24 cellular contexts compared by ENCODE assay signal in genomic region chr1:41872074-41872473, GRCh38.
"Had no signal": no experiment of that assay in that cellular context is flagged by ENCODE, and none has a peak within 500 bp of the region (broad histone marks: within the 10 kb centered on the region; RNA-seq: fewer than 3 reads in every experiment).

No MANE protein-coding gene starts in this region.

- H3K27ac Mint-ChIP-seq: activated CD8-positive, alpha-beta T cell treated with anti-CD3 and anti-CD28 coated beads for 36 hours; activated naive CD4-positive, alpha-beta T cell treated with anti-CD3 and anti-CD28 coated beads, Interleukin-2, amount 10 ng/mL, durations not matched to agents 7 days and 5 days; activated naive CD8-positive, alpha-beta T cell treated with anti-CD3 and anti-CD28 coated beads, Interleukin-2, amount 50 U/mL, for 24 hours; nephron; stimulated activated effector memory CD8-positive, alpha-beta T cell treated with anti-CD3 and anti-CD28 coated beads, Interleukin-12 subunit alpha, Interleukin-12 subunit beta, amount 100 ng/mL, for 72 hours had no signal

- H3K4me3 ChIP-seq: coronary artery, gastroesophageal sphincter, heart left ventricle, sigmoid colon, thoracic aorta had no signal

- H3K9me3 ChIP-seq: gastroesophageal sphincter, heart left ventricle, sigmoid colon, thoracic aorta had no signal

- H3K9me3 Mint-ChIP-seq: activated CD8-positive, alpha-beta T cell treated with anti-CD3 and anti-CD28 coated beads for 36 hours; activated naive CD4-positive, alpha-beta T cell treated with anti-CD3 and anti-CD28 coated beads, Interleukin-2, amount 10 ng/mL, durations not matched to agents 7 days and 5 days; activated naive CD8-positive, alpha-beta T cell treated with anti-CD3 and anti-CD28 coated beads, Interleukin-2, amount 50 U/mL, for 24 hours; activated T-cell treated with anti-CD3 and anti-CD28 coated beads, Interleukin-2, amount 50 U/mL, for 4 hours; central memory CD8-positive, alpha-beta T cell; nephron; stimulated activated effector memory CD8-positive, alpha-beta T cell treated with anti-CD3 and anti-CD28 coated beads, Interleukin-12 subunit alpha, Interleukin-12 subunit beta, amount 100 ng/mL, for 72 hours had no signal

- H3K36me3 ChIP-seq: brain microvascular endothelial cell, gastroesophageal sphincter, heart left ventricle, sigmoid colon, thoracic aorta had no signal

- H3K36me3 Mint-ChIP-seq: stimulated activated effector memory CD8-positive, alpha-beta T cell treated with anti-CD3 and anti-CD28 coated beads, Interleukin-12 subunit alpha, Interleukin-12 subunit beta, amount 100 ng/mL, for 72 hours had no signal

- H3K27me3 ChIP-seq: brain microvascular endothelial cell, gastroesophageal sphincter, heart left ventricle, sigmoid colon had no signal

- H3K27me3 Mint-ChIP-seq: activated CD8-positive, alpha-beta T cell treated with anti-CD3 and anti-CD28 coated beads for 36 hours; activated naive CD8-positive, alpha-beta T cell treated with anti-CD3 and anti-CD28 coated beads, Interleukin-2, amount 50 U/mL, for 24 hours; central memory CD8-positive, alpha-beta T cell had no signal

- H3K4me3 Mint-ChIP-seq: activated CD8-positive, alpha-beta T cell treated with anti-CD3 and anti-CD28 coated beads for 36 hours; activated naive CD4-positive, alpha-beta T cell treated with anti-CD3 and anti-CD28 coated beads, Interleukin-2, amount 10 ng/mL, durations not matched to agents 7 days and 5 days; activated naive CD8-positive, alpha-beta T cell treated with anti-CD3 and anti-CD28 coated beads, Interleukin-2, amount 50 U/mL, for 24 hours; activated T-cell treated with anti-CD3 and anti-CD28 coated beads, Interleukin-2, amount 50 U/mL, for 4 hours; central memory CD8-positive, alpha-beta T cell; nephron; stimulated activated effector memory CD8-positive, alpha-beta T cell treated with anti-CD3 and anti-CD28 coated beads, Interleukin-12 subunit alpha, Interleukin-12 subunit beta, amount 100 ng/mL, for 72 hours had no signal

- H3K27ac ChIP-seq: brain microvascular endothelial cell, coronary artery, gastroesophageal sphincter, heart left ventricle, parathyroid adenoma, sigmoid colon, thoracic aorta had no signal

- DNase-seq: activated CD4-positive, alpha-beta T cell treated with anti-CD3 and anti-CD28 coated beads for 48 hours; activated CD4-positive, CD25-positive, alpha-beta regulatory T cell; activated CD8-positive, alpha-beta T cell treated with anti-CD3 and anti-CD28 coated beads for 36 hours; activated effector memory CD4-positive, alpha-beta T cell treated with Interleukin-2 at 50 U/mL for 16 hours; activated naive CD4-positive, alpha-beta T cell treated with anti-CD3 and anti-CD28 coated beads, Interleukin-2, amount 10 ng/mL, durations not matched to agents 7 days and 5 days; activated naive CD8-positive, alpha-beta T cell treated with anti-CD3 and anti-CD28 coated beads, Interleukin-2, amount 50 U/mL, for 24 hours; activated T-cell treated with anti-CD3 and anti-CD28 coated beads, Interleukin-2, amount 50 U/mL, for 4 hours; anterior cingulate cortex; brain microvascular endothelial cell; heart left ventricle; kidney; mammary epithelial cell; midbrain; sigmoid colon; stimulated activated CD4-positive, alpha-beta T cell treated with anti-CD3 and anti-CD28 coated beads, Interleukin-4, amount 100 ng/mL, for 24 hours had no signal

- ATAC-seq: activated CD8-positive, alpha-beta T cell treated with anti-CD3 and anti-CD28 coated beads for 36 hours; activated naive CD8-positive, alpha-beta T cell treated with anti-CD3 and anti-CD28 coated beads, Interleukin-2, amount 50 U/mL, for 24 hours; activated T-cell treated with anti-CD3 and anti-CD28 coated beads, Interleukin-2, amount 50 U/mL, for 4 hours; esophagus mucosa; gastroesophageal sphincter; heart left ventricle; left lobe of liver; stimulated activated effector memory CD8-positive, alpha-beta T cell treated with anti-CD3 and anti-CD28 coated beads, Interleukin-12 subunit alpha, Interleukin-12 subunit beta, amount 100 ng/mL, for 72 hours had no signal
